9 cellular contexts compared by ENCODE assay signal in the genomic region with DNA sequence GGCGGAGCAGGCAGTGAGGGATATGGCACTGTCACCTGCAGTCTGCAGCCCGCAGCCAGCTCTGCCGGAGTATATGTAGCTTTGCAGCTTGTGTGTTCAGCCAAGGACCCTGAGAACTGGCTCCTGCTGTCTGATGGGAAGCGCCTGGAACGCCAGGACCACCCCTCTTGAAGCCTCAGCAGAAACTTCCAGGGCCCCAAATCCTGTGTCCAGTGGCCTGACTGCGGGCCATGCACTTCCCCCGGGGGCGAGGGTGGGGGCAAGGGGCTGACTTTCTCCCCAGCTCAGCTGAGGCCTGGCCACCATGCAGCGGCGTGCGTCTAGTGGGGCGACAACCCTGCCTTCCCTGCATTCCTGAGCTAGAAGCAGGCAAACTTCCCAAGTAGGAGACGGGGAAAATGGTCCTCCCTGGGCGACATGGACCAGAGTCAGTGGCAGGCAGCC. TPM values are rescaled to one million over a fixed set of nuclear protein-coding genes. Genes with fewer than 3 reads are reported as not detected.
DNase-seq lines count a peak whose midpoint lies in the region; ATAC-seq, FAIRE-seq and TF ChIP-seq lines count a peak whose summit lies in the region.
"Had no signal": no experiment of that assay in that cellular context is flagged by ENCODE, and none has a peak within 500 bp of the region (broad histone marks: within the 10 kb centered on the region; RNA-seq: fewer than 3 reads in every experiment).

No MANE protein-coding gene starts in this region.

- no peaks in the 10 kb centered on the region for H3K27me3 Mint-ChIP-seq in T-helper 2 cell treated with Interferon-gamma antibody and Interleukin-4, amounts not matched to agents 5 μg/mL and 100 μg/mL, for 36 hours (ENCODE audit: low read depth)
- H3K27me3 Mint-ChIP-seq in activated naive CD8-positive, alpha-beta T cell treated with anti-CD3 and anti-CD28 coated beads, Interleukin-2, amount 50 U/mL, for 24 hours, result no peaks in the 10 kb centered on the region

- H3K9ac ChIP-seq in kidney (ENCODE audit: low read length in 2 of 2), result peak overlapping the region; percentile 78 to 84

- no peak for FAIRE-seq in kidney (lab: Jason Lieb, UNC)

- H3K27me3 ChIP-seq in suprapubic skin, result no peaks in the 10 kb centered on the region

- H3K4me3 ChIP-seq in kidney (ENCODE audit: low read length in 2 of 2), result peak overlapping the region; percentile 67 to 69
- H3K4me3 ChIP-seq in suprapubic skin, result peak overlapping the region; percentile 66

- H3K27ac ChIP-seq in kidney (ENCODE audit: low read depth in 2 of 2, low read length in 2 of 2) (peak overlapping the region; percentile 90 to 92), suprapubic skin (peak overlapping the region; percentile 87)

- intact Hi-C loops in kidney (cut with DNase I), result no loop called here

- H3K9me3 ChIP-seq in kidney (ENCODE audit: control insufficient read depth in 1 of 2, low read length in 2 of 2) (no peaks in the 10 kb centered on the region), suprapubic skin (no peaks in the 10 kb centered on the region)

- H3K4me1 ChIP-seq in kidney (ENCODE audit: control insufficient read depth in 1 of 2, insufficient read depth in 1 of 2, low read depth in 1 of 2, low read length in 2 of 2) (peaks cover 6 to 53% of the 10 kb centered on the region in 2 donors), suprapubic skin (peaks cover 62% of the 10 kb centered on the region)

- TF ChIP-seq CTCF in kidney (IDR thresholded peaks at IDR 0.05; ENCODE audit: borderline replicate concordance, extremely low read depth, insufficient read depth), result no peak
- TF ChIP-seq CTCF in suprapubic skin (IDR thresholded peaks at IDR 0.05), result no peak

- ATAC-seq in activated naive CD8-positive, alpha-beta T cell treated with anti-CD3 and anti-CD28 coated beads, Interleukin-2, amount 50 U/mL, for 24 hours, result no peak
- ATAC-seq in GM18873 (IDR thresholded peaks at IDR 0.05; ENCODE audit: low FRiP score, unreplicated experiment), result no peak

- H3K9me3 Mint-ChIP-seq in T-helper 2 cell treated with Interferon-gamma antibody and Interleukin-4, amounts not matched to agents 5 μg/mL and 100 μg/mL, for 36 hours, result no peaks in the 10 kb centered on the region
- no peaks in the 10 kb centered on the region for H3K9me3 Mint-ChIP-seq in activated naive CD8-positive, alpha-beta T cell treated with anti-CD3 and anti-CD28 coated beads, Interleukin-2, amount 50 U/mL, for 24 hours

- DNase-seq in T-helper 2 cell treated with Interferon-gamma antibody and Interleukin-4, amounts not matched to agents 5 μg/mL and 100 μg/mL, for 36 hours (ENCODE audit: low spot score), result no peak
- DNase-seq in T-helper 2 cell (no peak), kidney (no peak), suprapubic skin (ENCODE audit: low spot score in 2 of 2) (no peak), HT-29 (ENCODE audit: low spot score) (no peak), Kasumi-1 (lab: John Stamatoyannopoulos, UW) (no peak)
- DNase-seq in activated naive CD8-positive, alpha-beta T cell treated with anti-CD3 and anti-CD28 coated beads, Interleukin-2, amount 50 U/mL, for 24 hours, result no peak
- DNase-seq: NCI-H1417 treated with DMSO at 0.1 percent for 48 hours had no signal

- H3K36me3 ChIP-seq in kidney (ENCODE audit: control insufficient read depth in 1 of 2, insufficient read depth in 2 of 2, low read length in 2 of 2) (no peaks in the 10 kb centered on the region), suprapubic skin (no peaks in the 10 kb centered on the region)

- H3K4me1 Mint-ChIP-seq in T-helper 2 cell treated with Interferon-gamma antibody and Interleukin-4, amounts not matched to agents 5 μg/mL and 100 μg/mL, for 36 hours (ENCODE audit: low read depth), result peaks cover 23% of the 10 kb centered on the region
- H3K4me1 Mint-ChIP-seq in activated naive CD8-positive, alpha-beta T cell treated with anti-CD3 and anti-CD28 coated beads, Interleukin-2, amount 50 U/mL, for 24 hours, result peaks cover 48% of the 10 kb centered on the region

- H3K36me3 Mint-ChIP-seq in T-helper 2 cell treated with Interferon-gamma antibody and Interleukin-4, amounts not matched to agents 5 μg/mL and 100 μg/mL, for 36 hours (ENCODE audit: low read depth), result peaks cover 7% of the 10 kb centered on the region
- peaks cover 2% of the 10 kb centered on the region for H3K36me3 Mint-ChIP-seq in activated naive CD8-positive, alpha-beta T cell treated with anti-CD3 and anti-CD28 coated beads, Interleukin-2, amount 50 U/mL, for 24 hours (ENCODE audit: low read depth)

- peak overlapping the region; percentile 70 for H3K27ac Mint-ChIP-seq in T-helper 2 cell treated with Interferon-gamma antibody and Interleukin-4, amounts not matched to agents 5 μg/mL and 100 μg/mL, for 36 hours
- peak overlapping the region; percentile 78 for H3K27ac Mint-ChIP-seq in activated naive CD8-positive, alpha-beta T cell treated with anti-CD3 and anti-CD28 coated beads, Interleukin-2, amount 50 U/mL, for 24 hours

- TF ChIP-seq EP300 in suprapubic skin (IDR thresholded peaks at IDR 0.05), result no peak

- 46% methylated on average over 9 of the region's 14 CpGs for WGBS in suprapubic skin

- no peak for TF ChIP-seq POLR2A in suprapubic skin (IDR thresholded peaks at IDR 0.05)

- peak overlapping the region; percentile 87 for H3K4me3 Mint-ChIP-seq in T-helper 2 cell treated with Interferon-gamma antibody and Interleukin-4, amounts not matched to agents 5 μg/mL and 100 μg/mL, for 36 hours
- H3K4me3 Mint-ChIP-seq in activated naive CD8-positive, alpha-beta T cell treated with anti-CD3 and anti-CD28 coated beads, Interleukin-2, amount 50 U/mL, for 24 hours, result peak overlapping the region; percentile 83

RNA-seq across cellular contexts. Expression of a gene that starts 32.3 kb away (rescaled TPM):
- 64.9 TPM for total RNA-seq in kidney
- polyA plus RNA-seq in kidney (ENCODE audit: insufficient read depth, low read depth, low replicate concordance), result 27.3 TPM
- 10 to 100 TPM; 42.5 to 91.7 (median 57.9) TPM for total RNA-seq in suprapubic skin
- 44.7 and 60.8 TPM in 2 replicates for total RNA-seq in HT-29 (2014; rRNA removed; shearing (Covaris generic))
